ENCODE assay signal across 8 cellular contexts in genomic region chr5:178120661-178121357, GRCh38. TPM values are rescaled to one million over a fixed set of nuclear protein-coding genes. Genes with fewer than 3 reads are reported as not detected.
DNase-seq lines count a peak whose midpoint lies in the region; ATAC-seq and TF ChIP-seq lines count a peak whose summit lies in the region.

No MANE protein-coding gene starts in this region.

- H3K27me3 ChIP-seq in BLaER1: no peaks in the 10 kb centered on the region

- peak overlapping the region; percentile 63 for H3K4me3 ChIP-seq in BLaER1

- ATAC-seq in HG03196 (IDR thresholded peaks at IDR 0.05; ENCODE audit: unreplicated experiment): peak; percentile 65

- TF ChIP-seq POLR2A in GM19193 (IDR thresholded peaks at IDR 0.05; ENCODE audit: extremely low read depth, insufficient read depth, insufficient read length): peak; percentile 48

- H3K9ac ChIP-seq in BLaER1: peak overlapping the region; percentile 86

- peaks cover 21% of the 10 kb centered on the region; the same call in 1 of the 2 replicates for H3K36me3 ChIP-seq in BLaER1

- peak; percentile 59 for DNase-seq in NCI-H2227 treated with DMSO at 0.1 percent for 48 hours (lab: John Stamatoyannopoulos, UW)
- DNase-seq in activated CD4-positive, alpha-beta T cell treated with anti-CD3 and anti-CD28 coated beads for 1 hour: peak; percentile 78
- DNase-seq in cerebellum (ENCODE audit: low spot score): peak; percentile 89
- DNase-seq in midbrain (lab: John Stamatoyannopoulos, UW): peak; percentile 8
- DNase-seq in stimulated activated CD8-positive, alpha-beta memory T cell treated with anti-CD3 and anti-CD28 coated beads, Interleukin-7, amount 100 ng/mL, for 1 hour (ENCODE audit: low read depth in 2 of 2): peak; percentile 36 to 51

- peaks cover 97% of the 10 kb centered on the region for H3K4me1 ChIP-seq in BLaER1

- H3K9me3 ChIP-seq in BLaER1: no peaks in the 10 kb centered on the region

- peaks cover 25% of the 10 kb centered on the region; the same call in 1 of the 2 replicates for H4K20me1 ChIP-seq in BLaER1

- H3K4me2 ChIP-seq in BLaER1: peak overlapping the region; percentile 99

- H3K27ac ChIP-seq in BLaER1: peak overlapping the region; percentile 96

RNA-seq across cellular contexts. Expression of gene N4BP3, which starts 7.5 kb away (rescaled TPM):
- total RNA-seq in cerebellum: 10.8 TPM

RNA-seq across cellular contexts. Expression of gene RMND5B, which starts 10.0 kb away (rescaled TPM):
- total RNA-seq in cerebellum: 22.0 TPM

RNA-seq across cellular contexts. Expression of gene NHP2, which starts 32.9 kb away (rescaled TPM):
- 55.8 TPM for total RNA-seq in cerebellum

Comparison
In these comparisons a context has a peak if more than half of its experiments do, and no peak if none do; other contexts are left out.
1. Peak in every context shown above with its lines: DNase-seq, ATAC-seq, H3K4me3 ChIP-seq and H3K27ac ChIP-seq.
2. DNase-seq: peak in every context shown above with its lines; median percentile 89 in cerebellum; 78 in activated CD4-positive, alpha-beta T cell treated with anti-CD3 and anti-CD28 coated beads for 1 hour; 59 in NCI-H2227 treated with DMSO at 0.1 percent for 48 hours; 44 in stimulated activated CD8-positive, alpha-beta memory T cell treated with anti-CD3 and anti-CD28 coated beads, Interleukin-7, amount 100 ng/mL, for 1 hour; 8 in midbrain.